ENCODE assay signal across 1 cellular context in the genomic region with DNA sequence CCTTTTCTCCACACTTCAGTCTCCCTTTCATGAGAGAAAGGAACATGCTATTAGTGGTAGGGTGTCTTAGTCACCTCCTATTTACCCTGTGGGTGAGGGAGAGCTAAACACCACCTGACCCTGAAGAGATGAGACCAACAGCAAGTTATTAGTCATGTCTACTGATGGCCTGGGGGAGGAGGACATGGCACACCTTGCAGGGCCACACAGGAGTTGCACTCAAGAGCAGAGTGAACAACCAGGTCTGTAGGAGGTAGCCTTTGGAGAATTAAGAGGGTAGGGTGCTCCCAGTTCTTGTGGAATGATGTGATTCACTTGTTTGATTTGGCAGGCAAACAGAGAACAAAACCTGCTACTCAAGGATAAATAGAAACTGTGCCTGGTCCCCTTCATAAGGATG.
TF ChIP-seq lines count a peak whose summit lies in the region.

No MANE protein-coding gene starts in this region.

TF ChIP-seq in H1, 55 proteins besides CTCF, POLR2A, EP300 and RAD21 (continued from another document):
- TF ChIP-seq CHD7 (IDR thresholded peaks at IDR 0.05; ENCODE audit: insufficient replicate concordance, low read length) (no peak), SP2 (IDR thresholded peaks at IDR 0.05; ENCODE audit: low read length) (no peak), HDAC2 (IDR thresholded peaks at IDR 0.05; ENCODE audit: borderline replicate concordance in 1 of 2, low read depth in 2 of 2, low read length in 2 of 2) (no peak), TAF7 (optimal IDR thresholded peaks at IDR 0.05; ENCODE audit: borderline replicate concordance, low read depth, low read length) (no peak), ZNF274 (IDR thresholded peaks at IDR 0.05; ENCODE audit: borderline replicate concordance, extremely low read depth, low read length) (no peak), CTBP2 (IDR thresholded peaks at IDR 0.05; ENCODE audit: borderline replicate concordance, insufficient read depth, insufficient read length, low read length) (no peak)
TF ChIP-seq in H1: peak in this region for 0.
